ENCODE assay signal across 26 cellular contexts in genomic region chr4:129111919-129112318, GRCh38. TPM values are rescaled to one million over a fixed set of nuclear protein-coding genes. Genes with fewer than 3 reads are reported as not detected.
DNase-seq lines count a peak whose midpoint lies in the region; ATAC-seq and TF ChIP-seq lines count a peak whose summit lies in the region.
"Had no signal": no experiment of that assay in that cellular context is flagged by ENCODE, and none has a peak within 500 bp of the region (broad histone marks: within the 10 kb centered on the region; RNA-seq: fewer than 3 reads in every experiment).

No MANE protein-coding gene starts in this region.

- H3F3A ChIP-seq in GM23338 (replicated peaks; ENCODE audit: low read depth) = no peaks in the 10 kb centered on the region

- H3K4me1 Mint-ChIP-seq in GM23338 (peaks cover 19% of the 10 kb centered on the region), endodermal cell (peaks cover 31% of the 10 kb centered on the region)
- H3K4me1 Mint-ChIP-seq: T-cell had no signal

- no peak overlapping the region for H3K9ac ChIP-seq in endodermal cell (ENCODE audit: extremely low read depth, low read length, poor library complexity, severe bottlenecking)
- H3K9ac ChIP-seq: BLaER1, KMS-11 had no signal

- H3K9me3 ChIP-seq in OCI-LY7 (ENCODE audit: low read length) = no peaks in the 10 kb centered on the region
- H3K9me3 ChIP-seq in endodermal cell (ENCODE audit: control insufficient read depth, low read length) = no peaks in the 10 kb centered on the region
- no peaks in the 10 kb centered on the region for H3K9me3 ChIP-seq in gastrocnemius medialis
- H3K9me3 ChIP-seq: BLaER1 had no signal

- no peaks in the 10 kb centered on the region for H3K79me2 ChIP-seq in GM23338 (replicated peaks; ENCODE audit: insufficient read depth)
- no peaks in the 10 kb centered on the region for H3K79me2 ChIP-seq in OCI-LY7 (ENCODE audit: insufficient read depth, low read depth, low read length)

- H3K4me1 ChIP-seq in GM23338 (ENCODE audit: insufficient read depth) (peaks cover 13% of the 10 kb centered on the region; the same call in 1 of the 2 replicates), OCI-LY7 (ENCODE audit: insufficient read depth, low read length, poor library complexity, severe bottlenecking) (no peaks in the 10 kb centered on the region), endodermal cell (ENCODE audit: control insufficient read depth, insufficient read depth, low read length) (peaks cover 9% of the 10 kb centered on the region), gastrocnemius medialis (no peaks in the 10 kb centered on the region)
- H3K4me1 ChIP-seq: BLaER1 had no signal

- H3K36me3 Mint-ChIP-seq in GM23338 (ENCODE audit: low read depth) = no peaks in the 10 kb centered on the region
- no peaks in the 10 kb centered on the region for H3K36me3 Mint-ChIP-seq in endodermal cell (ENCODE audit: low read depth)

- in situ Hi-C loops in gastrocnemius medialis (cut with MboI; ENCODE audit: low sequenced_read_pairs in 4 of 4) = no loop called here

- CTCF ChIA-PET in OCI-LY7 (lab: Charles Lee; ENCODE audit: unreplicated experiment) = no interaction called here

- no peak overlapping the region for H3K4me3 Mint-ChIP-seq in GM23338
- H3K4me3 Mint-ChIP-seq in endodermal cell = no peak overlapping the region
- H3K4me3 Mint-ChIP-seq: CD4-positive, CD25-positive, alpha-beta regulatory T cell; T-cell had no signal

- H3K27ac ChIP-seq in GM23338 (ENCODE audit: low read depth) = no peak overlapping the region
- H3K27ac ChIP-seq in OCI-LY7 (ENCODE audit: low read depth, low read length, poor library complexity, severe bottlenecking) = no peak overlapping the region
- no peak overlapping the region for H3K27ac ChIP-seq in endodermal cell (ENCODE audit: low read depth, low read length)
- no peak overlapping the region for H3K27ac ChIP-seq in gastrocnemius medialis
- H3K27ac ChIP-seq: BLaER1, KMS-11, RWPE1 had no signal

- no TSS peak for BruUV-seq in OCI-LY7 (replicated peaks; lab: Mats Ljungman, UMichigan)

- peak; percentile 5 for TF ChIP-seq CTCF in GM10266 (IDR thresholded peaks at IDR 0.05; ENCODE audit: control insufficient read depth, insufficient read depth, low read depth, missing control alignments)
- TF ChIP-seq CTCF in GM23338 (conservative IDR thresholded peaks at IDR 0.05; ENCODE audit: low read depth in 2 of 2) = peak; percentile 13 to 23; a peak in 2 of 4 replicates
- TF ChIP-seq CTCF in OCI-LY7 (conservative IDR thresholded peaks at IDR 0.05; ENCODE audit: low read length) = peak; percentile 31
- TF ChIP-seq CTCF in endodermal cell (conservative IDR thresholded peaks at IDR 0.05) = peak; percentile 51
- no peak for TF ChIP-seq CTCF in gastrocnemius medialis (IDR thresholded peaks at IDR 0.05 in 4 of 5, conservative IDR thresholded peaks at IDR 0.05 in 1 of 5)

- H4K20me1 ChIP-seq in GM23338 (replicated peaks; ENCODE audit: insufficient read depth) = no peaks in the 10 kb centered on the region
- H4K20me1 ChIP-seq in OCI-LY7 (ENCODE audit: insufficient read depth, low read length) = no peaks in the 10 kb centered on the region
- H4K20me1 ChIP-seq: BLaER1 had no signal

- H3K9me2 ChIP-seq in GM23338 (ENCODE audit: insufficient read depth) = peaks cover 13% of the 10 kb centered on the region
- no peaks in the 10 kb centered on the region; the same call in 1 of the 2 replicates for H3K9me2 ChIP-seq in OCI-LY7 (ENCODE audit: insufficient read depth, low read length)

- H3K27me3 ChIP-seq in GM23338 (ENCODE audit: insufficient read depth) = no peaks in the 10 kb centered on the region
- H3K27me3 ChIP-seq in endodermal cell (ENCODE audit: control insufficient read depth, insufficient read depth, low read length, poor library complexity, severe bottlenecking) = no peaks in the 10 kb centered on the region
- H3K27me3 ChIP-seq in gastrocnemius medialis = no peaks in the 10 kb centered on the region
- H3K27me3 ChIP-seq: BLaER1 had no signal

- H2AFZ ChIP-seq in GM23338 (no peak overlapping the region), OCI-LY7 (ENCODE audit: low read length) (no peak overlapping the region)

- H3K9me3 Mint-ChIP-seq in GM23338 (no peaks in the 10 kb centered on the region), endodermal cell (no peaks in the 10 kb centered on the region)
- H3K9me3 Mint-ChIP-seq: T-cell had no signal

- POLR2A ChIA-PET in OCI-LY7 (lab: Charles Lee) = interaction anchor here (1.0 kb wide), 1 partner anchor 19 kb away, joined by 3 read pairs; the partner anchor contains the start of gene SCLT1

- H3K27ac Mint-ChIP-seq in GM23338 = no peak overlapping the region
- no peak overlapping the region for H3K27ac Mint-ChIP-seq in endodermal cell
- H3K27ac Mint-ChIP-seq: CD4-positive, CD25-positive, alpha-beta regulatory T cell; T-cell had no signal

- H3K4me3 ChIP-seq in GM23338 (no peak overlapping the region), OCI-LY7 (ENCODE audit: low read depth, low read length, poor library complexity, severe bottlenecking) (no peak overlapping the region), endodermal cell (ENCODE audit: low read length) (no peak overlapping the region), gastrocnemius medialis (no peak overlapping the region)
- H3K4me3 ChIP-seq: BLaER1 had no signal

- no peaks in the 10 kb centered on the region for H3K36me3 ChIP-seq in GM23338 (ENCODE audit: insufficient read depth)
- no peaks in the 10 kb centered on the region for H3K36me3 ChIP-seq in OCI-LY7 (ENCODE audit: insufficient read depth, low read length)
- H3K36me3 ChIP-seq in endodermal cell (ENCODE audit: control insufficient read depth, insufficient read depth, low read length) = no peaks in the 10 kb centered on the region
- H3K36me3 ChIP-seq in gastrocnemius medialis = peaks cover 0 to 5% of the 10 kb centered on the region in 2 donors
- H3K36me3 ChIP-seq: BLaER1 had no signal

- H3K27me3 Mint-ChIP-seq in GM23338 (ENCODE audit: insufficient read depth, low read depth, poor library complexity) (no peaks in the 10 kb centered on the region), endodermal cell (ENCODE audit: insufficient read depth) (no peaks in the 10 kb centered on the region)
- H3K27me3 Mint-ChIP-seq: CD4-positive, CD25-positive, alpha-beta regulatory T cell; T-cell had no signal

- H3K4me2 ChIP-seq in GM23338 = no peak overlapping the region
- H3K4me2 ChIP-seq in OCI-LY7 (ENCODE audit: low read length) = no peak overlapping the region
- H3K4me2 ChIP-seq: BLaER1, KMS-11 had no signal

- DNase-seq in GM10266 (ENCODE audit: extremely low spot score) (no peak), GM23338 (ENCODE audit: low spot score) (no peak), OCI-LY7 (ENCODE audit: low spot score) (no peak), endodermal cell (no peak), cerebellum (ENCODE audit: low spot score) (no peak), mucosa of gallbladder (ENCODE audit: low spot score) (no peak), gastrocnemius medialis (no peak)
- DNase-seq: CD4-positive, CD25-positive, alpha-beta regulatory T cell; COR-L47; EL; GDM1; IMR-90; NCI-H1092; NCI-H1417 treated with DMSO at 0.1 percent for 48 hours; NCI-H187; NCI-H2081 treated with DMSO at 0.1 percent for 48 hours; NCI-H2171; NCI-H345; NCI-H524 treated with DMSO at 0.1 percent for 48 hours; NCI-H774; SHP77; T-cell had no signal

- intact Hi-C loops in OCI-LY7 (cut with micrococcal nuclease; ENCODE audit: unreplicated experiment) = no loop called here
- intact Hi-C loops in gastrocnemius medialis (cut with DNase I; ENCODE audit: low total_unique reads) = no loop called here

- TF ChIP-seq POLR2A in gastrocnemius medialis (IDR thresholded peaks at IDR 0.05) = no peak

- ATAC-seq in GM23338 (no peak), GM21381 (IDR thresholded peaks at IDR 0.05; ENCODE audit: unreplicated experiment) (no peak), gastrocnemius medialis (no peak)
- ATAC-seq: T-cell had no signal

TF ChIP-seq in GM23338, 12 proteins besides CTCF, POLR2A, EP300 and RAD21 (continues in another document):
- TF ChIP-seq CREB1 (CRISPR knock-in tag; IDR thresholded peaks at IDR 0.05; ENCODE audit: low read depth) (no peak), ETS1 (IDR thresholded peaks at IDR 0.05) (no peak), EZH2 (IDR thresholded peaks at IDR 0.05; ENCODE audit: low read depth, unreplicated experiment) (no peak), NANOG (IDR thresholded peaks at IDR 0.05; ENCODE audit: borderline replicate concordance) (no peak)

RNA-seq across cellular contexts. Expression of gene C4orf33, which starts 16.0 kb away (rescaled TPM):
- 4.2 and 4.7 TPM in 2 replicates for total RNA-seq in GM23338 (2014; rRNA removed; shearing (Covaris generic))
- polyA plus RNA-seq in GM23338 (2016; fragmentation: Nextera tagmentation; extraction: Ambion mirVana) = 4.4 TPM in 2 replicates
- 8.6 and 11.8 TPM in 2 replicates for total RNA-seq in OCI-LY7 (2014; rRNA removed; shearing (Covaris generic))
- total RNA-seq in OCI-LY7 (2022) (16.0 and 18.6 TPM in 2 replicates), endodermal cell (1 to 10 TPM; 3.6 to 6.1 TPM), cerebellum (14.0 TPM), mucosa of gallbladder (14.9 TPM), gastrocnemius medialis (1 to 10 TPM in 3 of 4 donors, under 1 TPM in 1; 0.53 to 2.2 (median 1.7) TPM)
- polyA plus RNA-seq in endodermal cell (2013, experiment 1 of 2) = 13.0 TPM
- 12.0 TPM for polyA plus RNA-seq in endodermal cell (2013, experiment 2 of 2)

RNA-seq across cellular contexts. Expression of gene SCLT1, which starts 18.6 kb away (rescaled TPM):
- 14.5 and 18.5 TPM in 2 replicates for total RNA-seq in GM23338 (2014; rRNA removed; shearing (Covaris generic))
- 15.1 and 18.9 TPM in 2 replicates for polyA plus RNA-seq in GM23338 (2016; fragmentation: Nextera tagmentation; extraction: Ambion mirVana)
- total RNA-seq in OCI-LY7 (2014; rRNA removed; shearing (Covaris generic)) = 36.9 and 42.5 TPM in 2 replicates
- 42.0 and 46.7 TPM in 2 replicates for total RNA-seq in OCI-LY7 (2022)
- total RNA-seq in endodermal cell = 10 to 100 TPM; 11.4 to 12.0 TPM
- polyA plus RNA-seq in endodermal cell (2013, experiment 1 of 2) = 13.9 TPM
- 15.5 TPM for polyA plus RNA-seq in endodermal cell (2013, experiment 2 of 2)
- 66.5 TPM for total RNA-seq in cerebellum
- total RNA-seq in mucosa of gallbladder = 11.7 TPM
- 1 to 10 TPM; 1.0 to 4.1 (median 1.8) TPM for total RNA-seq in gastrocnemius medialis

Comparison
In these comparisons a context has a peak if more than half of its experiments do, and no peak if none do; other contexts are left out.
1. CTCF ChIP-seq: peak in GM10266 (single experiment), GM23338 (2 of 2), OCI-LY7 (single experiment) and endodermal cell (single experiment); none in gastrocnemius medialis (0 of 5).